26 cellular contexts compared by ENCODE assay signal in the genomic region with DNA sequence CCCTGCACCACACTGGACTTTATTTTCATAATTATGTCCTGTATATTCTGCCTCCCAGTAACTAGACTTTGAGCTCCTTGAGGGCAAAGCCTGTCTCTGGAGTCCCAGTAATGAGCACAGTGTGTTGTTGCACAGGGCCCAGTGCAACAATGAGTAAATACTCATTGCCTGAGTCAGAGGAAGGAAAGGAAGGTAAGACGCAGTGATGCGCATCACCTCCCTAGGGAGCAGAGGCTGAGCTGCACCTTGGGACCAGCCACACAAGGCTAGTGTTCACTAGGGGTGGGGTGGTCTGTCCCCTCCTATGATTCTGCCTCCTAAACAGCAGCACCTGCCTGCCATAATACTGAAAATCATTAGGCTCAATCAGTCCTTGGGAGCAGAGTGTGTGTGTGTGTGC.
"Had no signal": no experiment of that assay in that cellular context is flagged by ENCODE, and none has a peak within 500 bp of the region (broad histone marks: within the 10 kb centered on the region; RNA-seq: fewer than 3 reads in every experiment).

No MANE protein-coding gene starts in this region.

- H3K27ac ChIP-seq: gastrocnemius medialis, ovary, prostate gland, sigmoid colon, testis, uterus had no signal

- H3K4me1 Mint-ChIP-seq: central memory CD8-positive, alpha-beta T cell; naive thymus-derived CD4-positive, alpha-beta T cell; T-helper 17 cell had no signal

- DNase-seq: activated CD4-positive, alpha-beta T cell treated with anti-CD3 and anti-CD28 coated beads, Interleukin-2, amount 50 U/mL, for 1 hour; activated CD4-positive, CD25-positive, alpha-beta regulatory T cell treated with anti-CD3 and anti-CD28 coated beads, Interleukin-2, amount 50 U/mL, for 72 hours; activated CD8-positive, alpha-beta T cell treated with anti-CD3 and anti-CD28 coated beads for 36 hours; activated naive CD4-positive, alpha-beta T cell; activated T-cell treated with anti-CD3 and anti-CD28 coated beads, Interleukin-2, amount 50 U/mL, for 72 hours; anterior cingulate cortex; dermis blood vessel endothelial cell; effector CD8-positive, alpha-beta T cell; gastrocnemius medialis; glutamatergic neuron; left cardiac atrium; left ventricle myocardium superior; midbrain; naive thymus-derived CD4-positive, alpha-beta T cell; ovary; sigmoid colon; small intestine; stimulated activated CD4-positive, alpha-beta T cell treated with anti-CD3 and anti-CD28 coated beads, Interleukin-4, amount 100 ng/mL, for 4 hours; stimulated activated naive CD4-positive, alpha-beta T cell; T-helper 17 cell; testis; trophoblast cell; uterus had no signal

- H3K27me3 ChIP-seq: gastrocnemius medialis, ovary, sigmoid colon, testis, uterus had no signal

- H3K36me3 Mint-ChIP-seq: activated naive CD4-positive, alpha-beta T cell treated with anti-CD3 and anti-CD28 coated beads, Interleukin-2, amount 50 U/mL, for 72 hours; naive thymus-derived CD4-positive, alpha-beta T cell had no signal

- ATAC-seq: activated CD8-positive, alpha-beta T cell treated with anti-CD3 and anti-CD28 coated beads for 36 hours; activated naive CD4-positive, alpha-beta T cell treated with anti-CD3 and anti-CD28 coated beads, Interleukin-2, amount 50 U/mL, for 72 hours; activated T-cell treated with anti-CD3 and anti-CD28 coated beads, Interleukin-2, amount 50 U/mL, for 72 hours; gastrocnemius medialis; left cardiac atrium; left ventricle myocardium superior; naive thymus-derived CD4-positive, alpha-beta T cell; T-helper 17 cell had no signal

- H3K36me3 ChIP-seq: gastrocnemius medialis, ovary, prostate gland, sigmoid colon, uterus had no signal

- H3K4me1 ChIP-seq: gastrocnemius medialis, prostate gland, testis, uterus had no signal

- H3K9me3 Mint-ChIP-seq: activated CD8-positive, alpha-beta T cell treated with anti-CD3 and anti-CD28 coated beads for 36 hours; activated naive CD4-positive, alpha-beta T cell treated with anti-CD3 and anti-CD28 coated beads, Interleukin-2, amount 50 U/mL, for 72 hours; activated T-cell treated with anti-CD3 and anti-CD28 coated beads, Interleukin-2, amount 50 U/mL, for 72 hours; central memory CD8-positive, alpha-beta T cell; naive thymus-derived CD4-positive, alpha-beta T cell had no signal

- H3K4me3 ChIP-seq: gastrocnemius medialis, ovary, prostate gland, sigmoid colon, testis, uterus had no signal

- H3K27me3 Mint-ChIP-seq: activated CD8-positive, alpha-beta T cell treated with anti-CD3 and anti-CD28 coated beads for 36 hours had no signal

- H3K9me3 ChIP-seq: gastrocnemius medialis, ovary, prostate gland, sigmoid colon, testis, uterus had no signal

- H3K4me3 Mint-ChIP-seq: activated CD8-positive, alpha-beta T cell treated with anti-CD3 and anti-CD28 coated beads for 36 hours; activated T-cell treated with anti-CD3 and anti-CD28 coated beads, Interleukin-2, amount 50 U/mL, for 72 hours; central memory CD8-positive, alpha-beta T cell; naive thymus-derived CD4-positive, alpha-beta T cell; T-helper 17 cell had no signal

- H3K27ac Mint-ChIP-seq: activated CD8-positive, alpha-beta T cell treated with anti-CD3 and anti-CD28 coated beads for 36 hours; activated naive CD4-positive, alpha-beta T cell treated with anti-CD3 and anti-CD28 coated beads, Interleukin-2, amount 50 U/mL, for 72 hours; activated T-cell treated with anti-CD3 and anti-CD28 coated beads, Interleukin-2, amount 50 U/mL, for 72 hours; naive thymus-derived CD4-positive, alpha-beta T cell; T-helper 17 cell had no signal
